19 cellular contexts compared by ENCODE assay signal in the genomic region with DNA sequence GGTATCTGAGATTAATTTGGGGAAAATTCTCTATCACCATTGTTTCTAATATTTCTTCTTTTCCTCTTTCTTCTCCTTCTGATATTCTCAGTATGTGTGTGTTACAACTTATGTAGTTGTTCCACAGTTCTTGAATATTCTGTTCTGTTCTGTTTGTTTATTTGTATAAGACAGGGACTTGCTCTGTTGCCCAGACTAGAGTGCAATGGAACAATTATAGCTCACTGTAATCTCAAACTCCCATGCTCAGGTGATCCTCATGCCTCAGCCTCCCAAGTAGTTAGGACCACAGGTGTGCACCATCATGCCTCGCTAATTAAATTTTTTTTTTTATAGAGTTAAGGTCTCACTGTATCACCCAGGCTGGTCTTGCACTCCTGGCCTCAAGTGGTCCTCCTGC.
DNase-seq lines count a peak whose midpoint lies in the region; ATAC-seq and TF ChIP-seq lines count a peak whose summit lies in the region.
"Had no signal": no experiment of that assay in that cellular context is flagged by ENCODE, and none has a peak within 500 bp of the region (broad histone marks: within the 10 kb centered on the region; RNA-seq: fewer than 3 reads in every experiment).

No MANE protein-coding gene starts in this region.

- H3K27ac ChIP-seq in IMR-90 (ENCODE audit: insufficient read depth, low read length), result peak overlapping the region; percentile 100
- H3K27ac ChIP-seq: C4-2B, KMS-11 had no signal

- peak overlapping the region; percentile 96 for H2BK5ac ChIP-seq in IMR-90 (ENCODE audit: low read depth, low read length, poor library complexity, severe bottlenecking)

- H3K4me3 ChIP-seq in IMR-90 (ENCODE audit: insufficient read depth, low read depth, low read length) (no peak overlapping the region), astrocyte of the spinal cord (ENCODE audit: low read depth, low read length) (no peak overlapping the region), skeletal muscle satellite cell (ENCODE audit: low read length) (no peak overlapping the region)

- H3K9me3 ChIP-seq in IMR-90 (ENCODE audit: control insufficient read depth, insufficient read depth, low read length) (no peaks in the 10 kb centered on the region), skeletal muscle satellite cell (replicated peaks; ENCODE audit: low read length) (no peaks in the 10 kb centered on the region)

- H3K79me1 ChIP-seq in IMR-90 (ENCODE audit: low read depth in 1 of 2, low read length in 2 of 2), result no peaks in the 10 kb centered on the region

- intact Hi-C loops in IMR-90 (cut with micrococcal nuclease), result loop anchor here (5.0 kb wide), 1 partner anchor 42 kb away; no protein-coding TSS in a partner anchor

- H3K4ac ChIP-seq in IMR-90 (ENCODE audit: low read depth, low read length), result peak overlapping the region; percentile 76

- peaks cover 12% of the 10 kb centered on the region for H3K4me1 ChIP-seq in IMR-90 (ENCODE audit: control insufficient read depth, insufficient read depth, low read length)
- H3K4me1 ChIP-seq in skeletal muscle satellite cell (ENCODE audit: control insufficient read depth, insufficient read depth, low read length), result peaks cover 22% of the 10 kb centered on the region

- no peak for TF ChIP-seq RAD21 in IMR-90 (IDR thresholded peaks at IDR 0.05; ENCODE audit: low read length)

- dilution Hi-C loops in IMR-90 (cut with HindIII; ENCODE audit: low sequenced_read_pairs, unreplicated experiment), result no loop called here

- 0 out of 2 replicates have a peak, but pooled peaks cover 3% of the 10 kb centered on the region for H3K9me1 ChIP-seq in IMR-90 (ENCODE audit: insufficient read depth, low read length)

- POLR2A ChIA-PET in IMR-90 (lab: Charles Lee; ENCODE audit: unreplicated experiment), result no interaction called here

- H4K91ac ChIP-seq in IMR-90 (ENCODE audit: insufficient read depth, low read depth, low read length), result peak overlapping the region; percentile 84

- H3K18ac ChIP-seq in IMR-90 (ENCODE audit: low read depth, low read length), result peak overlapping the region; percentile 98

- peak overlapping the region; percentile 70; the same call in 1 of the 2 replicates for H3K23ac ChIP-seq in IMR-90 (ENCODE audit: low read depth, low read length)

- peak overlapping the region; percentile 89 for H2BK120ac ChIP-seq in IMR-90 (ENCODE audit: low read depth, low read length)

- H4K8ac ChIP-seq in IMR-90 (ENCODE audit: low read depth in 2 of 2, low read length in 2 of 2), result peak overlapping the region; percentile 72

- H3K56ac ChIP-seq in IMR-90 (ENCODE audit: extremely low read depth, insufficient read depth, low read length), result peak overlapping the region; percentile 63; the same call in 1 of the 2 replicates

- H3K14ac ChIP-seq in IMR-90 (replicated peaks; ENCODE audit: low read depth, low read length), result peak overlapping the region; percentile 56; the same call in 1 of the 2 replicates

- H4K20me1 ChIP-seq in IMR-90 (ENCODE audit: insufficient read depth, low read length), result no peaks in the 10 kb centered on the region

- TF ChIP-seq POLR2A in IMR-90 (IDR thresholded peaks at IDR 0.05; ENCODE audit: low read depth, low read length), result no peak

- CTCF ChIA-PET in IMR-90 (lab: Yijun Ruan, JAX), result interaction anchor here (0.6 to 0.7 kb wide), 3 partner anchors 18 to 384 kb away, joined by 3 to 4 read pairs (median 4); no protein-coding TSS in a partner anchor

- BruUV-seq in IMR-90 (replicated peaks; lab: Mats Ljungman, UMichigan), result no TSS peak

- no peaks in the 10 kb centered on the region for H3K27me3 ChIP-seq in IMR-90 (ENCODE audit: control insufficient read depth, insufficient read depth, low read length)
- H3K27me3 ChIP-seq in skeletal muscle satellite cell (ENCODE audit: control insufficient read depth, insufficient read depth, low read length), result no peaks in the 10 kb centered on the region

- peak overlapping the region; percentile 68 for H2BK20ac ChIP-seq in IMR-90 (ENCODE audit: low read depth, low read length)

- H3K9ac ChIP-seq in IMR-90 (ENCODE audit: low read depth, low read length) (peak overlapping the region; percentile 44; the same call in 1 of the 2 replicates), skeletal muscle satellite cell (ENCODE audit: low read depth, low read length) (no peak overlapping the region)
- H3K9ac ChIP-seq: KMS-11 had no signal

- peak overlapping the region; percentile 88; the same call in 2 of the 3 replicates for H2BK15ac ChIP-seq in IMR-90 (ENCODE audit: low read depth, low read length)

- peak; percentile 13 for DNase-seq in IMR-90
- DNase-seq in astrocyte of the spinal cord (ENCODE audit: low read depth, low spot score), result peak; percentile 13
- DNase-seq in iris pigment epithelial cell (ENCODE audit: low read depth), result peak; percentile 7
- DNase-seq in NCI-H2029 (lab: John Stamatoyannopoulos, UW), result no peak
- DNase-seq: ACHN, AML-193, DMS79, H7, NCI-H1048, NCI-H1436, NCI-H1930, NCI-H345, NCI-H524 treated with DMSO at 0.1 percent for 48 hours, SIG-M5 had no signal

- H3K4me2 ChIP-seq in IMR-90 (ENCODE audit: low read depth, low read length) (peak overlapping the region; percentile 67), skeletal muscle satellite cell (ENCODE audit: low read length) (peak overlapping the region; percentile 22)
- H3K4me2 ChIP-seq: KMS-11 had no signal

- in situ Hi-C loops in IMR-90 (cut with MboI; ENCODE audit: low sequenced_read_pairs), result no loop called here
- in situ Hi-C loops in astrocyte of the spinal cord (cut with HindIII; ENCODE audit: low sequenced_read_pairs), result no loop called here

- H2AK5ac ChIP-seq in IMR-90 (ENCODE audit: low read depth, low read length), result peak overlapping the region; percentile 84

- no CpG with 5 or more reads among the region's 1 CpG for WGBS in IMR-90 (ENCODE audit: extremely low coverage in 2 of 2, insufficient read length in 1 of 2), 2 experiments

- ATAC-seq in IMR-90 (ENCODE audit: low read depth), result no peak
- ATAC-seq in HG02938 (IDR thresholded peaks at IDR 0.05; ENCODE audit: unreplicated experiment), result no peak
- no peak for ATAC-seq in HG02798 (IDR thresholded peaks at IDR 0.05; ENCODE audit: poor library complexity, unreplicated experiment)

- H3K36me3 ChIP-seq in IMR-90 (ENCODE audit: control insufficient read depth, insufficient read depth, low read length) (no peaks in the 10 kb centered on the region), skeletal muscle satellite cell (ENCODE audit: insufficient read depth, low read length) (no peaks in the 10 kb centered on the region)

- no peak overlapping the region for H2AK9ac ChIP-seq in IMR-90 (replicated peaks; ENCODE audit: low read depth, low read length, poor library complexity)

- TF ChIP-seq CTCF in IMR-90 (conservative IDR thresholded peaks at IDR 0.05; ENCODE audit: low read depth, low read length) (no peak), astrocyte of the spinal cord (IDR thresholded peaks at IDR 0.05; ENCODE audit: low read depth, low read length) (no peak)

- H4K5ac ChIP-seq in IMR-90 (ENCODE audit: low read depth, low read length), result peak overlapping the region; percentile 97

- no peak overlapping the region for H2AFZ ChIP-seq in IMR-90 (replicated peaks; ENCODE audit: low read length, poor library complexity)

TF ChIP-seq in IMR-90, 13 proteins besides CTCF, POLR2A, EP300 and RAD21:
- no peak for TF ChIP-seq RCOR1 (IDR thresholded peaks at IDR 0.05; ENCODE audit: insufficient replicate concordance, low read length)
- TF ChIP-seq NFE2L2 (IDR thresholded peaks at IDR 0.05; ENCODE audit: low read depth, low read length), result no peak
- TF ChIP-seq SMC3 (IDR thresholded peaks at IDR 0.05; ENCODE audit: low read depth, low read length), result no peak
- no peak for TF ChIP-seq MXI1 (IDR thresholded peaks at IDR 0.05; ENCODE audit: borderline replicate concordance, low read depth, low read length)
- no peak for TF ChIP-seq MAZ (IDR thresholded peaks at IDR 0.05; ENCODE audit: borderline replicate concordance, low read depth, low read length)
- TF ChIP-seq, protein P1, sequence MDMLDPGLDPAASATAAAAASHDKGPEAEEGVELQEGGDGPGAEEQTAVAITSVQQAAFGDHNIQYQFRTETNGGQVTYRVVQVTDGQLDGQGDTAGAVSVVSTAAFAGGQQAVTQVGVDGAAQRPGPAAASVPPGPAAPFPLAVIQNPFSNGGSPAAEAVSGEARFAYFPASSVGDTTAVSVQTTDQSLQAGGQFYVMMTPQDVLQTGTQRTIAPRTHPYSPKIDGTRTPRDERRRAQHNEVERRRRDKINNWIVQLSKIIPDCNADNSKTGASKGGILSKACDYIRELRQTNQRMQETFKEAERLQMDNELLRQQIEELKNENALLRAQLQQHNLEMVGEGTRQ (IDR thresholded peaks at IDR 0.05; ENCODE audit: low read depth, low read length), result no peak
- TF ChIP-seq, protein P2, sequence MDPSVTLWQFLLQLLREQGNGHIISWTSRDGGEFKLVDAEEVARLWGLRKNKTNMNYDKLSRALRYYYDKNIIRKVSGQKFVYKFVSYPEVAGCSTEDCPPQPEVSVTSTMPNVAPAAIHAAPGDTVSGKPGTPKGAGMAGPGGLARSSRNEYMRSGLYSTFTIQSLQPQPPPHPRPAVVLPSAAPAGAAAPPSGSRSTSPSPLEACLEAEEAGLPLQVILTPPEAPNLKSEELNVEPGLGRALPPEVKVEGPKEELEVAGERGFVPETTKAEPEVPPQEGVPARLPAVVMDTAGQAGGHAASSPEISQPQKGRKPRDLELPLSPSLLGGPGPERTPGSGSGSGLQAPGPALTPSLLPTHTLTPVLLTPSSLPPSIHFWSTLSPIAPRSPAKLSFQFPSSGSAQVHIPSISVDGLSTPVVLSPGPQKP (IDR thresholded peaks at IDR 0.05; ENCODE audit: borderline replicate concordance, low read depth, low read length), result no peak
- TF ChIP-seq MAFK (IDR thresholded peaks at IDR 0.05; ENCODE audit: low read depth, low read length), result no peak
- TF ChIP-seq BHLHE40 (IDR thresholded peaks at IDR 0.05; ENCODE audit: low read depth, low read length), result no peak
- TF ChIP-seq CEBPB (IDR thresholded peaks at IDR 0.05; ENCODE audit: low read depth, low read length), result no peak
- no peak for TF ChIP-seq FOS (IDR thresholded peaks at IDR 0.05; ENCODE audit: low read depth, low read length)
- TF ChIP-seq RFX5 (IDR thresholded peaks at IDR 0.05; ENCODE audit: low read depth, low read length), result no peak
- TF ChIP-seq CHD1 (IDR thresholded peaks at IDR 0.05; ENCODE audit: low read depth, low read length), result no peak
TF ChIP-seq in IMR-90: peak in this region for 0.
